ENCODE assay signal across 14 cellular contexts in the genomic region with DNA sequence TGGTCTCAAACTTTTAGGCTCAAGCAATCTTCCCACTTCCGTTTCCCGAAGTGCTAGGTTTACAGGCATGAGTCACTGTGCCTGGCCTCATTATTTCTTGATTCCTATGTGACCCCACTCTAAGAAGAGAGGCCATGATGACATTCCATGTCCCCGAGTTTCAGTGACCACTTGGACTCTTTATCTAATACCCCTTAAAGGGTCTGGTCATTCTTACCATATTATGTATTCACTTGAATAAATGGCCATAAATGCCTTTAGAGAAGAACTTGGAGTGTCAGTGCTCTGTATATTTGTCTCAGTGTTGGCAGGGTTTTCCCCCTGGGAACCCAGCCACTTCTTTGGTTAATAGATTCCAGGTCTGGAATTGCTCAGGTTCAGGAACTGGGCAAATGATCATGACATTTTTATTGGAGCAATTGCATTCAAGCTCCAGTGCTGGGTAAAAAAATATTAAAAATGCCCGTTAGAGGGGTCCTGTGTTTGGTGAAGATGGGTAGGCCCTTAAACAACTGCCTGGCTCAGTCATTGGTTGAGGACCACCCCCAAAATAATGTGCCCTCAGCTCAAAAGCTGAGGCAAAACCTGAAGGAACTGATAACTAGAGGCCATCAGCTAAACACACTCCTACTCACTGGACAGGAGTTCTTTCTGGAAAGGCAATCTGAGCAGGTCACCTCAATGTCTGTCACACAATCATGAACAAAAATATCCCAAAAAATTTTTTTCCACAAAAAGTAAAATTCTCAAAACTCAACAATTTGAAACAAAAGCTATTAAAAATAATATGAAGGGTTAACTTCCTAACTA.
A peak's percentile ranks its signal among the peaks of the same experiment; 100 is the strongest.
DNase-seq lines count a peak whose midpoint lies in the region; ATAC-seq, FAIRE-seq and TF ChIP-seq lines count a peak whose summit lies in the region.
"Had no signal": no experiment of that assay in that cellular context is flagged by ENCODE, and none has a peak within 500 bp of the region (broad histone marks: within the 10 kb centered on the region; RNA-seq: fewer than 3 reads in every experiment).

No MANE protein-coding gene starts in this region.

- no peak overlapping the region for H3K9ac ChIP-seq in kidney (ENCODE audit: low read length in 2 of 2)

- no peaks in the 10 kb centered on the region for H3K9me3 ChIP-seq in heart left ventricle
- no peaks in the 10 kb centered on the region for H3K9me3 ChIP-seq in right cardiac atrium (ENCODE audit: control insufficient read depth, low read length)
- H3K9me3 ChIP-seq in kidney (ENCODE audit: control insufficient read depth in 1 of 2, low read length in 2 of 2): no peaks in the 10 kb centered on the region
- H3K9me3 ChIP-seq: A549 had no signal

- WGBS in heart left ventricle, 4 donors: 41 to 48% (median 43%) methylated on average over 4 of the region's 4 CpGs
- 48% methylated on average over 4 of the region's 4 CpGs for WGBS in right cardiac atrium

- H3K4me3 ChIP-seq in heart left ventricle (no peak overlapping the region), right cardiac atrium (ENCODE audit: low read length) (no peak overlapping the region), astrocyte of the cerebellum (ENCODE audit: low read depth, low read length) (no peak overlapping the region), kidney (ENCODE audit: low read length in 2 of 2) (no peak overlapping the region)
- H3K4me3 ChIP-seq: A549 had no signal

- H3K4me1 ChIP-seq in heart left ventricle: peaks cover 0 to 7% (median 0%) of the 10 kb centered on the region in 12 donors
- H3K4me1 ChIP-seq in right cardiac atrium (ENCODE audit: control insufficient read depth, insufficient read depth, low read length): no peaks in the 10 kb centered on the region
- H3K4me1 ChIP-seq in kidney (ENCODE audit: control insufficient read depth in 1 of 2, insufficient read depth in 1 of 2, low read depth in 1 of 2, low read length in 2 of 2): peaks cover 0 to 5% of the 10 kb centered on the region in 2 donors
- H3K4me1 ChIP-seq: A549 had no signal

- intact Hi-C loops in heart left ventricle (cut with DNase I): no loop called here
- intact Hi-C loops in right cardiac atrium (cut with DNase I): no loop called here
- intact Hi-C loops in kidney (cut with DNase I): no loop called here
- intact Hi-C loops in posterior vena cava (cut with DNase I): no loop called here

- ATAC-seq in heart left ventricle (peak in 3 of 4 donors; percentile 70 to 75 (median 71)), right cardiac atrium (no peak), GM18520 (IDR thresholded peaks at IDR 0.05; ENCODE audit: unreplicated experiment) (no peak)
- ATAC-seq: A549; stimulated activated naive CD8-positive, alpha-beta T cell treated with anti-CD3 and anti-CD28 coated beads, Interleukin-15, Interleukin-2, amounts not matched to agents 100 U/mL and 50 U/mL, for 24 hours had no signal

- H3K27me3 ChIP-seq in heart left ventricle: no peaks in the 10 kb centered on the region
- H3K27me3 ChIP-seq in right cardiac atrium (ENCODE audit: control insufficient read depth, insufficient read depth): no peaks in the 10 kb centered on the region

- TF ChIP-seq CTCF in heart left ventricle (IDR thresholded peaks at IDR 0.05) (no peak), astrocyte of the cerebellum (IDR thresholded peaks at IDR 0.05; ENCODE audit: low read depth, low read length, missing control alignments) (no peak), kidney (IDR thresholded peaks at IDR 0.05; ENCODE audit: borderline replicate concordance, extremely low read depth, insufficient read depth) (no peak)

- in situ Hi-C loops in astrocyte of the cerebellum (cut with HindIII; ENCODE audit: low sequenced_read_pairs): no loop called here
- in situ Hi-C loops in KBM-7 (cut with MboI; ENCODE audit: low pct_unique_long_range_greater_than_20kb, low sequenced_read_pairs): no loop called here

- H3K27ac ChIP-seq in heart left ventricle: peak overlapping the region in 1 of 12 donors; percentile 21
- H3K27ac ChIP-seq in right cardiac atrium (ENCODE audit: low read length): no peak overlapping the region
- H3K27ac ChIP-seq in kidney (ENCODE audit: low read depth in 2 of 2, low read length in 2 of 2): peak overlapping the region in 1 of 2 donors; percentile 36
- H3K27ac ChIP-seq: A549 had no signal

- H3K36me3 ChIP-seq in heart left ventricle (no peaks in the 10 kb centered on the region), kidney (ENCODE audit: control insufficient read depth in 1 of 2, insufficient read depth in 2 of 2, low read length in 2 of 2) (no peaks in the 10 kb centered on the region)

- TF ChIP-seq POLR2A in heart left ventricle (IDR thresholded peaks at IDR 0.05): no peak

- FAIRE-seq in kidney (lab: Jason Lieb, UNC): peak; percentile 55
- FAIRE-seq: A549, G401.6 had no signal

- DNase-seq in heart left ventricle: peak in 3 of 5 donors; percentile 30 to 46 (median 36)
- no peak for DNase-seq in right cardiac atrium
- DNase-seq in astrocyte of the cerebellum (ENCODE audit: low read depth): peak; percentile 89
- DNase-seq in kidney: no peak
- no peak for DNase-seq in NCI-H510A (lab: John Stamatoyannopoulos, UW)
- no peak for DNase-seq in posterior vena cava (ENCODE audit: low spot score)
- no peak for DNase-seq in KBM-7
- DNase-seq: NCI-H2029; occipital lobe; stimulated activated CD4-positive, alpha-beta T cell treated with anti-CD3 and anti-CD28 coated beads, Interleukin-2, amount 100 ng/mL, for 24 hours; stimulated activated naive CD8-positive, alpha-beta T cell treated with anti-CD3 and anti-CD28 coated beads, Interleukin-15, Interleukin-2, amounts not matched to agents 100 U/mL and 50 U/mL, for 24 hours had no signal

Comparison
In these comparisons a context has a peak if more than half of its experiments do, and no peak if none do; other contexts are left out.
1. ATAC-seq: peak in heart left ventricle (3 of 4); none in right cardiac atrium (0 of 2) and GM18520 (single experiment).
2. DNase-seq: peak in heart left ventricle (3 of 5) and astrocyte of the cerebellum (single experiment); none in right cardiac atrium (0 of 3), kidney (single experiment), NCI-H510A (single experiment), posterior vena cava (single experiment) and KBM-7 (single experiment).